21 cellular contexts compared by ENCODE assay signal in genomic region chr14:38941485-38941884, GRCh38.
DNase-seq lines count a peak whose midpoint lies in the region; TF ChIP-seq lines count a peak whose summit lies in the region.
"Had no signal": no experiment of that assay in that cellular context is flagged by ENCODE, and none has a peak within 500 bp of the region (broad histone marks: within the 10 kb centered on the region; RNA-seq: fewer than 3 reads in every experiment).

No MANE protein-coding gene starts in this region.

- H3K9me3 Mint-ChIP-seq in CD8-positive, alpha-beta memory T cell = peaks cover 0 to 6% (median 2%) of the 10 kb centered on the region in 5 donors
- H3K9me3 Mint-ChIP-seq: activated CD4-positive, alpha-beta memory T cell treated with anti-CD3 and anti-CD28 coated beads, Interleukin-2, amount 10 ng/mL, durations not matched to agents 7 days and 5 days; activated naive CD4-positive, alpha-beta T cell treated with anti-CD3 and anti-CD28 coated beads, Interleukin-2, amount 10 ng/mL, durations not matched to agents 7 days and 5 days; activated T-helper 1 cell treated with anti-CD3 and anti-CD28 coated beads, Interleukin-12 subunit alpha, Interleukin-12 subunit beta, Interleukin-2, Interleukin-4 antibody, amounts not matched to agents 30 ng/mL and 10 ng/mL and 1 ng/mL, durations not matched to agents 14 hours and 24 hours and 36 hours; stimulated activated effector memory CD8-positive, alpha-beta T cell treated with anti-CD3 and anti-CD28 coated beads, Interleukin-12 subunit alpha, Interleukin-12 subunit beta, amount 100 ng/mL, for 72 hours had no signal

- no peak overlapping the region for H3K27ac ChIP-seq in CD8-positive, alpha-beta memory T cell (ENCODE audit: low read depth, low read length)
- H3K27ac ChIP-seq: ovary had no signal

- DNase-seq in AG20443 (ENCODE audit: low spot score) = peak; percentile 21
- peak; percentile 2 for DNase-seq in GM12865 (ENCODE audit: low read depth)
- DNase-seq in SK-MEL-5 (ENCODE audit: low read depth, low spot score) = peak; percentile 4
- peak; percentile 14 for DNase-seq in iPS-NIHi11 (ENCODE audit: low spot score)
- no peak for DNase-seq in CD8-positive, alpha-beta memory T cell
- DNase-seq in activated naive CD4-positive, alpha-beta T cell treated with anti-CD3 and anti-CD28 coated beads, Interleukin-2, amount 50 U/mL, for 16 hours = no peak
- no peak for DNase-seq in NCI-H82 (lab: John Stamatoyannopoulos, UW)
- DNase-seq: activated CD4-positive, alpha-beta memory T cell treated with anti-CD3 and anti-CD28 coated beads, Interleukin-2, amount 10 ng/mL, durations not matched to agents 7 days and 5 days; activated CD8-positive, alpha-beta memory T cell treated with anti-CD3 and anti-CD28 coated beads, Interleukin-2, amount 50 U/mL, for 4 hours; activated naive CD4-positive, alpha-beta T cell treated with anti-CD3 and anti-CD28 coated beads, Interleukin-2, amount 10 ng/mL, durations not matched to agents 7 days and 5 days; amniotic stem cell; DMS53; hippocampal formation; left colon; NCI-H146; ovary; trophoblast cell had no signal

- H3K36me3 Mint-ChIP-seq in CD8-positive, alpha-beta memory T cell = no peaks in the 10 kb centered on the region
- H3K36me3 Mint-ChIP-seq: activated naive CD4-positive, alpha-beta T cell treated with anti-CD3 and anti-CD28 coated beads, Interleukin-2, amount 10 ng/mL, durations not matched to agents 7 days and 5 days; brain; stimulated activated effector memory CD8-positive, alpha-beta T cell treated with anti-CD3 and anti-CD28 coated beads, Interleukin-12 subunit alpha, Interleukin-12 subunit beta, amount 100 ng/mL, for 72 hours had no signal

- H3K27me3 Mint-ChIP-seq in CD8-positive, alpha-beta memory T cell = peaks cover 1 to 3% of the 10 kb centered on the region in 2 donors
- H3K27me3 Mint-ChIP-seq: activated CD4-positive, alpha-beta memory T cell treated with anti-CD3 and anti-CD28 coated beads, Interleukin-2, amount 10 ng/mL, durations not matched to agents 7 days and 5 days; activated naive CD4-positive, alpha-beta T cell treated with anti-CD3 and anti-CD28 coated beads, Interleukin-2, amount 10 ng/mL, durations not matched to agents 7 days and 5 days had no signal

- H3K9me3 ChIP-seq in CD8-positive, alpha-beta memory T cell (ENCODE audit: low read length) = no peaks in the 10 kb centered on the region
- H3K9me3 ChIP-seq: ovary had no signal

- H3K36me3 ChIP-seq in CD8-positive, alpha-beta memory T cell (ENCODE audit: insufficient read depth, low read length) = no peaks in the 10 kb centered on the region
- H3K36me3 ChIP-seq: ovary had no signal

- TF ChIP-seq CTCF in GM12865 (IDR thresholded peaks at IDR 0.05; ENCODE audit: insufficient read depth, low read depth, low read length, missing control alignments) = no peak

- CTCF ChIA-PET in CD8-positive, alpha-beta memory T cell (lab: Charles Lee) = no interaction called here

- in situ Hi-C loops in SK-MEL-5 (cut with HindIII; ENCODE audit: low pct_unique_long_range_greater_than_20kb, low sequenced_read_pairs) = no loop called here

- no peaks in the 10 kb centered on the region for H3K27me3 ChIP-seq in CD8-positive, alpha-beta memory T cell (ENCODE audit: insufficient read depth, low read length, poor library complexity, severe bottlenecking)
- H3K27me3 ChIP-seq: ovary had no signal

- no peak overlapping the region for H3K4me3 Mint-ChIP-seq in CD8-positive, alpha-beta memory T cell
- H3K4me3 Mint-ChIP-seq: activated CD4-positive, alpha-beta memory T cell treated with anti-CD3 and anti-CD28 coated beads, Interleukin-2, amount 10 ng/mL, durations not matched to agents 7 days and 5 days; activated naive CD4-positive, alpha-beta T cell treated with anti-CD3 and anti-CD28 coated beads, Interleukin-2, amount 10 ng/mL, durations not matched to agents 7 days and 5 days; activated T-helper 1 cell treated with anti-CD3 and anti-CD28 coated beads, Interleukin-12 subunit alpha, Interleukin-12 subunit beta, Interleukin-2, Interleukin-4 antibody, amounts not matched to agents 30 ng/mL and 10 ng/mL and 1 ng/mL, durations not matched to agents 14 hours and 24 hours and 36 hours; brain; nephron; stimulated activated effector memory CD8-positive, alpha-beta T cell treated with anti-CD3 and anti-CD28 coated beads, Interleukin-12 subunit alpha, Interleukin-12 subunit beta, amount 100 ng/mL, for 72 hours had no signal

- no peak overlapping the region for H3K4me3 ChIP-seq in GM12865 (ENCODE audit: low read depth, low read length)
- H3K4me3 ChIP-seq in CD8-positive, alpha-beta memory T cell (ENCODE audit: low read length) = no peak overlapping the region
- H3K4me3 ChIP-seq: ovary had no signal

- POLR2A ChIA-PET in CD8-positive, alpha-beta memory T cell (lab: Charles Lee) = no interaction called here

- H3K27ac Mint-ChIP-seq in CD8-positive, alpha-beta memory T cell = no peak overlapping the region
- H3K27ac Mint-ChIP-seq: activated CD4-positive, alpha-beta memory T cell treated with anti-CD3 and anti-CD28 coated beads, Interleukin-2, amount 10 ng/mL, durations not matched to agents 7 days and 5 days; activated naive CD4-positive, alpha-beta T cell treated with anti-CD3 and anti-CD28 coated beads, Interleukin-2, amount 10 ng/mL, durations not matched to agents 7 days and 5 days; activated T-helper 1 cell treated with anti-CD3 and anti-CD28 coated beads, Interleukin-12 subunit alpha, Interleukin-12 subunit beta, Interleukin-2, Interleukin-4 antibody, amounts not matched to agents 30 ng/mL and 10 ng/mL and 1 ng/mL, durations not matched to agents 14 hours and 24 hours and 36 hours; brain; nephron; stimulated activated effector memory CD8-positive, alpha-beta T cell treated with anti-CD3 and anti-CD28 coated beads, Interleukin-12 subunit alpha, Interleukin-12 subunit beta, amount 100 ng/mL, for 72 hours had no signal

- no peaks in the 10 kb centered on the region for H3K4me1 ChIP-seq in CD8-positive, alpha-beta memory T cell (ENCODE audit: insufficient read depth, low read length)

- no peaks in the 10 kb centered on the region for H3K4me1 Mint-ChIP-seq in CD8-positive, alpha-beta memory T cell
- H3K4me1 Mint-ChIP-seq: activated CD4-positive, alpha-beta memory T cell treated with anti-CD3 and anti-CD28 coated beads, Interleukin-2, amount 10 ng/mL, durations not matched to agents 7 days and 5 days; activated naive CD4-positive, alpha-beta T cell treated with anti-CD3 and anti-CD28 coated beads, Interleukin-2, amount 10 ng/mL, durations not matched to agents 7 days and 5 days; brain; stimulated activated effector memory CD8-positive, alpha-beta T cell treated with anti-CD3 and anti-CD28 coated beads, Interleukin-12 subunit alpha, Interleukin-12 subunit beta, amount 100 ng/mL, for 72 hours had no signal

Comparison
In these comparisons a context has a peak if more than half of its experiments do, and no peak if none do; other contexts are left out.
1. DNase-seq: peak in AG20443 (single experiment), GM12865 (single experiment), SK-MEL-5 (single experiment) and iPS-NIHi11 (single experiment); none in CD8-positive, alpha-beta memory T cell (0 of 5), activated naive CD4-positive, alpha-beta T cell treated with anti-CD3 and anti-CD28 coated beads, Interleukin-2, amount 50 U/mL, for 16 hours (single experiment) and NCI-H82 (single experiment).